Comparison of ENCODE assay signal across 31 cellular contexts in genomic region chr3:191148131-191148530, GRCh38. TPM values are rescaled to one million over a fixed set of nuclear protein-coding genes. Genes with fewer than 3 reads are reported as not detected.
"Had no signal": no experiment of that assay in that cellular context is flagged by ENCODE, and none has a peak within 500 bp of the region (broad histone marks: within the 10 kb centered on the region; RNA-seq: fewer than 3 reads in every experiment).

No MANE protein-coding gene starts in this region.

- H3K4me1 ChIP-seq: adrenal gland, ascending aorta, breast epithelium, gastrocnemius medialis, lower lobe of right lung, psoas muscle, right atrium auricular region, upper lobe of left lung had no signal

- H3K4me3 Mint-ChIP-seq: activated B cell treated with CpG ODN at 0.5 μM for 24 hours; activated CD4-positive, alpha-beta T cell treated with anti-CD3 and anti-CD28 coated beads for 36 hours; activated naive CD8-positive, alpha-beta T cell; activated T-cell treated with anti-CD3 and anti-CD28 coated beads, Interleukin-2, amount 50 U/mL, for 24 hours; activated T-helper 17 cell treated with anti-CD3 and anti-CD28 coated beads, Interleukin-2, amount 50 U/mL, for 72 hours; natural killer cell treated with Interleukin-12 subunit alpha and Interleukin-12 subunit beta and Interleukin-15 and Interleukin-18, amount 100 ng/mL, for 72 hours had no signal

- H3K4me3 ChIP-seq: adrenal gland, ascending aorta, breast epithelium, gastrocnemius medialis, lower lobe of right lung, ovary, psoas muscle, right atrium auricular region, upper lobe of left lung had no signal

- H3K36me3 Mint-ChIP-seq: activated naive CD8-positive, alpha-beta T cell had no signal

- H3K4me1 Mint-ChIP-seq: activated CD4-positive, alpha-beta T cell treated with anti-CD3 and anti-CD28 coated beads for 36 hours; activated T-helper 17 cell treated with anti-CD3 and anti-CD28 coated beads, Interleukin-2, amount 50 U/mL, for 72 hours had no signal

- H3K27me3 Mint-ChIP-seq: activated B cell treated with CpG ODN at 0.5 μM for 24 hours; activated naive CD8-positive, alpha-beta T cell; activated T-cell treated with anti-CD3 and anti-CD28 coated beads, Interleukin-2, amount 50 U/mL, for 24 hours; activated T-helper 17 cell treated with anti-CD3 and anti-CD28 coated beads, Interleukin-2, amount 50 U/mL, for 72 hours; natural killer cell treated with Interleukin-12 subunit alpha and Interleukin-12 subunit beta and Interleukin-15 and Interleukin-18, amount 100 ng/mL, for 72 hours had no signal

- H3K9me3 ChIP-seq: ascending aorta, breast epithelium, gastrocnemius medialis, lower lobe of right lung, ovary, psoas muscle, right atrium auricular region, upper lobe of left lung had no signal

- H3K27ac Mint-ChIP-seq: activated B cell treated with CpG ODN at 0.5 μM for 24 hours; activated CD4-positive, alpha-beta T cell treated with anti-CD3 and anti-CD28 coated beads for 36 hours; activated naive CD8-positive, alpha-beta T cell; activated T-cell treated with anti-CD3 and anti-CD28 coated beads, Interleukin-2, amount 50 U/mL, for 24 hours; activated T-helper 17 cell treated with anti-CD3 and anti-CD28 coated beads, Interleukin-2, amount 50 U/mL, for 72 hours; natural killer cell treated with Interleukin-12 subunit alpha and Interleukin-12 subunit beta and Interleukin-15 and Interleukin-18, amount 100 ng/mL, for 72 hours had no signal

- H3K36me3 ChIP-seq: adrenal gland, ascending aorta, breast epithelium, gastrocnemius medialis, lower lobe of right lung, ovary, right atrium auricular region, upper lobe of left lung had no signal

- H3K27me3 ChIP-seq: adrenal gland, ascending aorta, breast epithelium, gastrocnemius medialis, ovary, right atrium auricular region, upper lobe of left lung had no signal

- H3K27ac ChIP-seq: adrenal gland, ascending aorta, breast epithelium, gastrocnemius medialis, lower lobe of right lung, ovary, psoas muscle, right atrium auricular region, upper lobe of left lung had no signal

- DNase-seq: activated B cell treated with CpG ODN at 0.5 μM for 24 hours; activated CD4-positive, alpha-beta T cell treated with anti-CD3 and anti-CD28 coated beads for 36 hours; activated CD4-positive, alpha-beta T cell treated with anti-CD3 and anti-CD28 coated beads, Interleukin-2, amount 50 U/mL, for 4 hours; activated CD8-positive, alpha-beta memory T cell treated with anti-CD3 and anti-CD28 coated beads for 24 hours; activated CD8-positive, alpha-beta memory T cell treated with anti-CD3 and anti-CD28 coated beads, Interleukin-2, amount 50 U/mL, for 4 hours; activated naive CD4-positive, alpha-beta T cell; activated T-cell treated with anti-CD3 and anti-CD28 coated beads, Interleukin-2, amount 50 U/mL, for 24 hours; adrenal gland; cortex of kidney; erythroblast; gastrocnemius medialis; hypothalamus; left colon; lower lobe of right lung; midbrain; ovary; psoas muscle; stimulated activated CD4-positive, alpha-beta T cell treated with anti-CD3 and anti-CD28 coated beads, Interleukin-12 subunit alpha, Interleukin-12 subunit beta, amount 100 ng/mL, for 4 hours; stimulated activated CD4-positive, alpha-beta T cell treated with anti-CD3 and anti-CD28 coated beads, Interleukin-4, amount 100 ng/mL, for 4 hours; stimulated activated naive CD8-positive, alpha-beta T cell treated with anti-CD3 and anti-CD28 coated beads, Interleukin-15, Interleukin-2, amounts not matched to agents 100 U/mL and 50 U/mL, for 24 hours; T1000; upper lobe of left lung had no signal

RNA-seq across cellular contexts. Expression of gene OSTN, which starts 50.9 kb away (rescaled TPM):
- total RNA-seq: activated B cell treated with CpG ODN at 0.5 μM for 24 hours; activated CD4-positive, alpha-beta T cell treated with anti-CD3 and anti-CD28 coated beads for 36 hours; activated T-helper 17 cell treated with anti-CD3 and anti-CD28 coated beads, Interleukin-2, amount 50 U/mL, for 72 hours; adrenal gland; ascending aorta; left colon; lower lobe of right lung; natural killer cell treated with Interleukin-12 subunit alpha and Interleukin-12 subunit beta and Interleukin-15 and Interleukin-18, amount 100 ng/mL, for 72 hours; subcutaneous adipose tissue; T-helper 1 cell treated with Interleukin-12 subunit alpha and Interleukin-12 subunit beta and Interleukin-4 antibody, amounts not matched to agents 30 ng/mL and 1 ng/mL, for 36 hours; upper lobe of left lung had no signal
- polyA plus RNA-seq: adrenal gland, keratinocyte had no signal
